In genomic region chr4:151325320-151326246, GRCh38 we compare ENCODE assay signal across 8 cellular contexts. TPM values are rescaled to one million over a fixed set of nuclear protein-coding genes. Genes with fewer than 3 reads are reported as not detected.
A peak's percentile ranks its signal among the peaks of the same experiment; 100 is the strongest.
DNase-seq lines count a peak whose midpoint lies in the region.

TSS of gene SH3D19 (minus strand) at chr4:151325605. CDS start at chr4:151325352, 253 bp downstream.

- H3K4me3 Mint-ChIP-seq in activated CD4-positive, alpha-beta T cell treated with anti-CD3 and anti-CD28 coated beads, Interleukin-2, amount 10 ng/mL, durations not matched to agents 24 days and 14 days = peak within 1 kb of the TSS; percentile 78

- DNase-seq in activated CD4-positive, alpha-beta T cell treated with anti-CD3 and anti-CD28 coated beads, Interleukin-2, amount 10 ng/mL, durations not matched to agents 24 days and 14 days = no peak
- no peak for DNase-seq in activated CD4-positive, alpha-beta T cell treated with anti-CD3 and anti-CD28 coated beads, Interleukin-2, amount 50 U/mL, for 1 hour
- DNase-seq in NCI-H774 (lab: John Stamatoyannopoulos, UW) = peak; percentile 8
- peak; percentile 77 for DNase-seq in cerebellar cortex (ENCODE audit: low spot score)
- peak; percentile 63 for DNase-seq in iPS-NIHi7 (ENCODE audit: extremely low spot score)
- DNase-seq in skeletal muscle cell (ENCODE audit: low read depth) = no peak
- no peak for DNase-seq in NOMO-1 (lab: John Stamatoyannopoulos, UW; ENCODE audit: unreplicated experiment in 2 of 2)
- DNase-seq in cerebellar nuclear complex (lab: John Stamatoyannopoulos, UW) = no peak

- H3K36me3 Mint-ChIP-seq in activated CD4-positive, alpha-beta T cell treated with anti-CD3 and anti-CD28 coated beads, Interleukin-2, amount 10 ng/mL, durations not matched to agents 24 days and 14 days (ENCODE audit: low read depth) = peaks cover 1% of the 10 kb centered on the region

- intact Hi-C loops in activated CD4-positive, alpha-beta T cell treated with anti-CD3 and anti-CD28 coated beads, Interleukin-2, amount 10 ng/mL, durations not matched to agents 24 days and 14 days (cut with micrococcal nuclease) = no loop called here

- H3K27me3 Mint-ChIP-seq in activated CD4-positive, alpha-beta T cell treated with anti-CD3 and anti-CD28 coated beads, Interleukin-2, amount 10 ng/mL, durations not matched to agents 24 days and 14 days = peaks cover 56% of the 10 kb centered on the region

- H3K9me3 Mint-ChIP-seq in activated CD4-positive, alpha-beta T cell treated with anti-CD3 and anti-CD28 coated beads, Interleukin-2, amount 10 ng/mL, durations not matched to agents 24 days and 14 days = no peaks in the 10 kb centered on the region

- H3K4me1 Mint-ChIP-seq in activated CD4-positive, alpha-beta T cell treated with anti-CD3 and anti-CD28 coated beads, Interleukin-2, amount 10 ng/mL, durations not matched to agents 24 days and 14 days = peaks cover 3% of the 10 kb centered on the region

- peak within 1 kb of the TSS; percentile 64 for H3K4me3 ChIP-seq in skeletal muscle cell (ENCODE audit: low read depth, low read length)

- H3K27ac Mint-ChIP-seq in activated CD4-positive, alpha-beta T cell treated with anti-CD3 and anti-CD28 coated beads, Interleukin-2, amount 10 ng/mL, durations not matched to agents 24 days and 14 days = no peak within 1 kb of the TSS

RNA-seq across cellular contexts. Expression of gene SH3D19, which starts in this region (rescaled TPM):
- not detected in 2 replicates for total RNA-seq in activated CD4-positive, alpha-beta T cell treated with anti-CD3 and anti-CD28 coated beads, Interleukin-2, amount 10 ng/mL, durations not matched to agents 24 days and 14 days

Comparison
In these comparisons a context has a peak if more than half of its experiments do, and no peak if none do; other contexts are left out.
1. DNase-seq: peak in NCI-H774 (single experiment), cerebellar cortex (single experiment) and iPS-NIHi7 (single experiment); none in activated CD4-positive, alpha-beta T cell treated with anti-CD3 and anti-CD28 coated beads, Interleukin-2, amount 10 ng/mL, durations not matched to agents 24 days and 14 days (single experiment), activated CD4-positive, alpha-beta T cell treated with anti-CD3 and anti-CD28 coated beads, Interleukin-2, amount 50 U/mL, for 1 hour (single experiment), skeletal muscle cell (single experiment), NOMO-1 (0 of 2) and cerebellar nuclear complex (0 of 2).